ENCODE assay signal across 16 cellular contexts in the genomic region with DNA sequence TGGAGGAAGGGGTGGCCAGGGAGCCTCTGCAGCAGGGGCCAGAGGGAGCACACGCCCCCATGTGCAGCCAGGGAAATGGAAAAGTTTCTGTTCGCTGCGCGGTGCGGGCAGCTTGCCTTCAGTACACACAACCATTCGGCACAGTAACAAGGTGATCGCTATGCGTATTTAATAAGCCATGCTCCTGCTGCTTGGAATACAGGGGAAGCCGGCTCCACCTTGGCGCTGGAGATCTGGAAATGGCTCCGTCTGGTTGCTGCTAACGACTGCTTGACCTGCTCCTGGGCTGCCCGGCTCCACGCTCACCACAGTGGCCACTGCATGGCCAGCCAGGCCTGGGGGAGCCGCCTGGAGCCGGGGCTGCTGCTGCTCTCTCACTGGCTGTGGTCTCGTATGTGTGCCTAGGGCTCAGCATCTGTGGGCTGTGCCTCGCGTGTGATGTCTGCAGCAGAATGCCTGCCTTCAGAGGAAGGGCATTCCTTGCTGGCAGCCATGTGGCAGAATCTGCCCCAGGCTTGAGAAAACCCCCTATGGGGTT.
"Had no signal": no experiment of that assay in that cellular context is flagged by ENCODE, and none has a peak within 500 bp of the region (broad histone marks: within the 10 kb centered on the region; RNA-seq: fewer than 3 reads in every experiment).

No MANE protein-coding gene starts in this region.

- H3K9me3 ChIP-seq: adrenal gland, tibial nerve had no signal

- H3K27ac ChIP-seq: adrenal gland, cardiac muscle cell, tibial nerve had no signal

- H3K4me1 ChIP-seq: adrenal gland had no signal

- H3K27me3 Mint-ChIP-seq: activated CD4-positive, alpha-beta T cell treated with anti-CD3 and anti-CD28 coated beads for 36 hours had no signal

- H3K4me3 ChIP-seq: adrenal gland, cardiac muscle cell, dorsolateral prefrontal cortex, tibial nerve had no signal

- ATAC-seq: activated CD4-positive, alpha-beta T cell treated with anti-CD3 and anti-CD28 coated beads for 36 hours; activated naive CD4-positive, alpha-beta T cell treated with anti-CD3 and anti-CD28 coated beads, Interleukin-2, amount 50 U/mL, for 72 hours; left lobe of liver had no signal

- FAIRE-seq: keratinocyte, urothelium cell line had no signal

- H3K27ac Mint-ChIP-seq: activated CD4-positive, alpha-beta T cell treated with anti-CD3 and anti-CD28 coated beads for 36 hours; activated naive CD4-positive, alpha-beta T cell treated with anti-CD3 and anti-CD28 coated beads, Interleukin-2, amount 50 U/mL, for 72 hours; mesothelial cell of epicardium; nephron had no signal

- H3K9me3 Mint-ChIP-seq: activated naive CD4-positive, alpha-beta T cell treated with anti-CD3 and anti-CD28 coated beads, Interleukin-2, amount 50 U/mL, for 72 hours; mesothelial cell of epicardium; nephron had no signal

- H3K36me3 Mint-ChIP-seq: activated naive CD4-positive, alpha-beta T cell treated with anti-CD3 and anti-CD28 coated beads, Interleukin-2, amount 50 U/mL, for 72 hours had no signal

- H3K27me3 ChIP-seq: adrenal gland, cardiac muscle cell, dorsolateral prefrontal cortex, tibial nerve had no signal

- H3K4me1 Mint-ChIP-seq: activated CD4-positive, alpha-beta T cell treated with anti-CD3 and anti-CD28 coated beads for 36 hours had no signal

- H3K4me3 Mint-ChIP-seq: activated CD4-positive, alpha-beta T cell treated with anti-CD3 and anti-CD28 coated beads for 36 hours; mesothelial cell of epicardium; nephron had no signal

- DNase-seq: activated CD4-positive, alpha-beta T cell treated with anti-CD3 and anti-CD28 coated beads for 36 hours; activated CD4-positive, alpha-beta T cell treated with anti-CD3 and anti-CD28 coated beads, Interleukin-2, amount 50 U/mL, for 48 hours; activated gamma-delta T cell treated with Interleukin-2 at 50 U/mL for 16 hours; adrenal gland; dorsolateral prefrontal cortex; foreskin melanocyte; stimulated activated CD4-positive, alpha-beta T cell treated with anti-CD3 and anti-CD28 coated beads, Interleukin-2, amount 100 ng/mL, for 24 hours; stimulated activated naive CD4-positive, alpha-beta T cell treated with Interleukin-2 at 50 U/mL for 16 hours had no signal
